Comparison of ENCODE assay signal across 1 cellular context in the genomic region with DNA sequence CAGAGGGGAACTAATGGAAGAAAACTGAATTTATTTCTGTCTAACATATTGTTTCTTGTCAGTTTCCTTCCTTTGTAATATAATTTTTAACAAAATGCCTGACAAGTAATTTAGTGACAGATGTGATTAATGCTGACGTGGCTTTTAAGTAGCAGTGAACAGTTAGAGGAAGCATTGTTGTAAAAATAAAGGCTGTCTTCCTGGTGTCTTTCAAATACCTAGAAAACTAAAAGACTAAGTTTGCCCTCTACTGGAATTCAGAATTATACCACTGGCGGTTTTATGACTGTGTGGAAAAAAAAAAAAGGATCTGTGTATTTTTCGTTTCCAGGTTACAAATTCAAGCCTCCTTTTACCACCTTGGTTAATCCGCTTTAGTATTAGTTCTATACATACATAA.
TF ChIP-seq lines count a peak whose summit lies in the region.

No MANE protein-coding gene starts in this region.

TF ChIP-seq in GM12878, 131 proteins besides CTCF, POLR2A, EP300 and RAD21 (continued from another document):
- TF ChIP-seq, protein P1, sequence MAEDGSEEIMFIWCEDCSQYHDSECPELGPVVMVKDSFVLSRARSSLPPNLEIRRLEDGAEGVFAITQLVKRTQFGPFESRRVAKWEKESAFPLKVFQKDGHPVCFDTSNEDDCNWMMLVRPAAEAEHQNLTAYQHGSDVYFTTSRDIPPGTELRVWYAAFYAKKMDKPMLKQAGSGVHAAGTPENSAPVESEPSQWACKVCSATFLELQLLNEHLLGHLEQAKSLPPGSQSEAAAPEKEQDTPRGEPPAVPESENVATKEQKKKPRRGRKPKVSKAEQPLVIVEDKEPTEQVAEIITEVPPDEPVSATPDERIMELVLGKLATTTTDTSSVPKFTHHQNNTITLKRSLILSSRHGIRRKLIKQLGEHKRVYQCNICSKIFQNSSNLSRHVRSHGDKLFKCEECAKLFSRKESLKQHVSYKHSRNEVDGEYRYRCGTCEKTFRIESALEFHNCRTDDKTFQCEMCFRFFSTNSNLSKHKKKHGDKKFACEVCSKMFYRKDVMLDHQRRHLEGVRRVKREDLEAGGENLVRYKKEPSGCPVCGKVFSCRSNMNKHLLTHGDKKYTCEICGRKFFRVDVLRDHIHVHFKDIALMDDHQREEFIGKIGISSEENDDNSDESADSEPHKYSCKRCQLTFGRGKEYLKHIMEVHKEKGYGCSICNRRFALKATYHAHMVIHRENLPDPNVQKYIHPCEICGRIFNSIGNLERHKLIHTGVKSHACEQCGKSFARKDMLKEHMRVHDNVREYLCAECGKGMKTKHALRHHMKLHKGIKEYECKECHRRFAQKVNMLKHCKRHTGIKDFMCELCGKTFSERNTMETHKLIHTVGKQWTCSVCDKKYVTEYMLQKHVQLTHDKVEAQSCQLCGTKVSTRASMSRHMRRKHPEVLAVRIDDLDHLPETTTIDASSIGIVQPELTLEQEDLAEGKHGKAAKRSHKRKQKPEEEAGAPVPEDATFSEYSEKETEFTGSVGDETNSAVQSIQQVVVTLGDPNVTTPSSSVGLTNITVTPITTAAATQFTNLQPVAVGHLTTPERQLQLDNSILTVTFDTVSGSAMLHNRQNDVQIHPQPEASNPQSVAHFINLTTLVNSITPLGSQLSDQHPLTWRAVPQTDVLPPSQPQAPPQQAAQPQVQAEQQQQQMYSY (CRISPR knock-in tag; IDR thresholded peaks at IDR 0.05): no peak
- TF ChIP-seq ZNF622 (IDR thresholded peaks at IDR 0.05): no peak
- TF ChIP-seq JUND (IDR thresholded peaks at IDR 0.05; ENCODE audit: low read depth, low read length): no peak
- no peak for TF ChIP-seq YY1 (IDR thresholded peaks at IDR 0.05; ENCODE audit: low read depth, low read length)
- no peak for TF ChIP-seq RB1 (IDR thresholded peaks at IDR 0.05; ENCODE audit: borderline replicate concordance)
- TF ChIP-seq, protein P2, sequence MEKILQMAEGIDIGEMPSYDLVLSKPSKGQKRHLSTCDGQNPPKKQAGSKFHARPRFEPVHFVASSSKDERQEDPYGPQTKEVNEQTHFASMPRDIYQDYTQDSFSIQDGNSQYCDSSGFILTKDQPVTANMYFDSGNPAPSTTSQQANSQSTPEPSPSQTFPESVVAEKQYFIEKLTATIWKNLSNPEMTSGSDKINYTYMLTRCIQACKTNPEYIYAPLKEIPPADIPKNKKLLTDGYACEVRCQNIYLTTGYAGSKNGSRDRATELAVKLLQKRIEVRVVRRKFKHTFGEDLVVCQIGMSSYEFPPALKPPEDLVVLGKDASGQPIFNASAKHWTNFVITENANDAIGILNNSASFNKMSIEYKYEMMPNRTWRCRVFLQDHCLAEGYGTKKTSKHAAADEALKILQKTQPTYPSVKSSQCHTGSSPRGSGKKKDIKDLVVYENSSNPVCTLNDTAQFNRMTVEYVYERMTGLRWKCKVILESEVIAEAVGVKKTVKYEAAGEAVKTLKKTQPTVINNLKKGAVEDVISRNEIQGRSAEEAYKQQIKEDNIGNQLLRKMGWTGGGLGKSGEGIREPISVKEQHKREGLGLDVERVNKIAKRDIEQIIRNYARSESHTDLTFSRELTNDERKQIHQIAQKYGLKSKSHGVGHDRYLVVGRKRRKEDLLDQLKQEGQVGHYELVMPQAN (conservative IDR thresholded peaks at IDR 0.05): no peak
- no peak for TF ChIP-seq NFIC (IDR thresholded peaks at IDR 0.05; ENCODE audit: low read depth, low read length)
- no peak for TF ChIP-seq SMAD1 (IDR thresholded peaks at IDR 0.05; ENCODE audit: low read depth, partially characterized antibody)
- TF ChIP-seq, protein P3, sequence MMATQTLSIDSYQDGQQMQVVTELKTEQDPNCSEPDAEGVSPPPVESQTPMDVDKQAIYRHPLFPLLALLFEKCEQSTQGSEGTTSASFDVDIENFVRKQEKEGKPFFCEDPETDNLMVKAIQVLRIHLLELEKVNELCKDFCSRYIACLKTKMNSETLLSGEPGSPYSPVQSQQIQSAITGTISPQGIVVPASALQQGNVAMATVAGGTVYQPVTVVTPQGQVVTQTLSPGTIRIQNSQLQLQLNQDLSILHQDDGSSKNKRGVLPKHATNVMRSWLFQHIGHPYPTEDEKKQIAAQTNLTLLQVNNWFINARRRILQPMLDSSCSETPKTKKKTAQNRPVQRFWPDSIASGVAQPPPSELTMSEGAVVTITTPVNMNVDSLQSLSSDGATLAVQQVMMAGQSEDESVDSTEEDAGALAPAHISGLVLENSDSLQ (IDR thresholded peaks at IDR 0.05): no peak
- TF ChIP-seq, protein P4, sequence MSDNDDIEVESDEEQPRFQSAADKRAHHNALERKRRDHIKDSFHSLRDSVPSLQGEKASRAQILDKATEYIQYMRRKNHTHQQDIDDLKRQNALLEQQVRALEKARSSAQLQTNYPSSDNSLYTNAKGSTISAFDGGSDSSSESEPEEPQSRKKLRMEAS (IDR thresholded peaks at IDR 0.05; ENCODE audit: low read depth, low read length): no peak
